ENCODE assay signal across 8 cellular contexts in genomic region chr1:15885701-15886612, GRCh38. TPM values are rescaled to one million over a fixed set of nuclear protein-coding genes. Genes with fewer than 3 reads are reported as not detected.
DNase-seq lines count a peak whose midpoint lies in the region; ATAC-seq lines count a peak whose summit lies in the region.

No MANE protein-coding gene starts in this region.

- H3K27ac ChIP-seq in cingulate gyrus (ENCODE audit: low read depth, low read length) = peak overlapping the region; percentile 96

- ATAC-seq in GM18909 (IDR thresholded peaks at IDR 0.05; ENCODE audit: poor library complexity, unreplicated experiment) (peak; percentile 55), GM18873 (IDR thresholded peaks at IDR 0.05; ENCODE audit: low FRiP score, unreplicated experiment) (no peak)

- DNase-seq in AML-193 (lab: John Stamatoyannopoulos, UW) (peak; percentile 37 to 58), NCI-H1092 treated with DMSO at 0.1 percent for 48 hours (lab: John Stamatoyannopoulos, UW) (peak; percentile 66), SK-MEL-5 (ENCODE audit: low read depth, low spot score) (peak; percentile 87), iris pigment epithelial cell (ENCODE audit: low read depth) (peak; percentile 92), skeletal muscle cell (ENCODE audit: low read depth) (peak; percentile 89)

- in situ Hi-C loops in SK-MEL-5 (cut with HindIII; ENCODE audit: low pct_unique_long_range_greater_than_20kb, low sequenced_read_pairs) = no loop called here

- H3K4me3 ChIP-seq in skeletal muscle cell (ENCODE audit: low read depth, low read length) = peak overlapping the region; percentile 43

RNA-seq across cellular contexts. Expression of gene SPEN, which starts 38.5 kb away (rescaled TPM):
- 10.1 and 11.5 TPM in 2 replicates for total RNA-seq in SK-MEL-5 (2014; rRNA removed; shearing (Covaris generic))
- 11.1 and 18.1 TPM in 2 replicates for polyA plus RNA-seq in SK-MEL-5 (2015; cell fraction: cytosol; rRNA removed)
- 21.4 and 31.5 TPM in 2 replicates for polyA plus RNA-seq in SK-MEL-5 (2015; cell fraction: nucleus; rRNA removed)
